In genomic region chr9:5554254-5554653, GRCh38 we compare ENCODE assay signal across 1 cellular context.
TF ChIP-seq lines count a peak whose summit lies in the region.

No MANE protein-coding gene starts in this region.

TF ChIP-seq in IMR-90, 13 proteins besides CTCF, POLR2A, EP300 and RAD21:
- TF ChIP-seq SMC3 (IDR thresholded peaks at IDR 0.05; ENCODE audit: low read depth, low read length) (no peak), MAFK (IDR thresholded peaks at IDR 0.05; ENCODE audit: low read depth, low read length) (no peak), NFE2L2 (IDR thresholded peaks at IDR 0.05; ENCODE audit: low read depth, low read length) (no peak), ELK1 (IDR thresholded peaks at IDR 0.05; ENCODE audit: borderline replicate concordance, low read depth, low read length) (no peak), MAZ (IDR thresholded peaks at IDR 0.05; ENCODE audit: borderline replicate concordance, low read depth, low read length) (no peak), CHD1 (IDR thresholded peaks at IDR 0.05; ENCODE audit: low read depth, low read length) (no peak), RFX5 (IDR thresholded peaks at IDR 0.05; ENCODE audit: low read depth, low read length) (no peak), CEBPB (IDR thresholded peaks at IDR 0.05; ENCODE audit: low read depth, low read length) (no peak), FOS (IDR thresholded peaks at IDR 0.05; ENCODE audit: low read depth, low read length) (no peak)
